Comparison of ENCODE assay signal across 8 cellular contexts in genomic region chr5:76714771-76715483, GRCh38. TPM values are rescaled to one million over a fixed set of nuclear protein-coding genes. Genes with fewer than 3 reads are reported as not detected.
A peak's percentile ranks its signal among the peaks of the same experiment; 100 is the strongest.
DNase-seq lines count a peak whose midpoint lies in the region; ATAC-seq and TF ChIP-seq lines count a peak whose summit lies in the region.

No MANE protein-coding gene starts in this region.

- POLR2A ChIA-PET in activated CD4-positive, alpha-beta T cell treated with anti-CD3 and anti-CD28 coated beads, Interleukin-2, amount 10 ng/mL, durations not matched to agents 7 days and 5 days (lab: Charles Lee): no interaction called here

- CTCF ChIA-PET in activated CD4-positive, alpha-beta T cell treated with anti-CD3 and anti-CD28 coated beads, Interleukin-2, amount 10 ng/mL, durations not matched to agents 7 days and 5 days (lab: Charles Lee): interaction anchor here (0.6 to 2.4 kb wide), 8 partner anchors 9 to 115 kb away, joined by 3 to 15 read pairs (median 4); no protein-coding TSS in a partner anchor

- TF ChIP-seq CTCF in epithelial cell of proximal tubule (conservative IDR thresholded peaks at IDR 0.05; ENCODE audit: low read depth, low read length): no peak
- TF ChIP-seq CTCF in nephron (IDR thresholded peaks at IDR 0.05; ENCODE audit: unreplicated experiment in 3 of 3): no peak

- peaks cover 35% of the 10 kb centered on the region for H3K27me3 Mint-ChIP-seq in activated CD4-positive, alpha-beta T cell treated with anti-CD3 and anti-CD28 coated beads, Interleukin-2, amount 10 ng/mL, durations not matched to agents 7 days and 5 days
- H3K27me3 Mint-ChIP-seq in T-helper 17 cell (peaks cover 14% of the 10 kb centered on the region), nephron (ENCODE audit: low read depth) (peaks cover 23% of the 10 kb centered on the region)

- peaks cover 5% of the 10 kb centered on the region for H3K36me3 Mint-ChIP-seq in activated CD4-positive, alpha-beta T cell treated with anti-CD3 and anti-CD28 coated beads, Interleukin-2, amount 10 ng/mL, durations not matched to agents 7 days and 5 days (ENCODE audit: low read depth)
- H3K36me3 Mint-ChIP-seq in T-helper 17 cell (ENCODE audit: low read depth) (no peaks in the 10 kb centered on the region), nephron (ENCODE audit: low read depth) (no peaks in the 10 kb centered on the region)

- H3K4me3 ChIP-seq in epithelial cell of proximal tubule (ENCODE audit: low read depth, low read length): peak overlapping the region; percentile 67

- intact Hi-C loops in head of caudate nucleus (cut with DNase I): no loop called here

- DNase-seq in activated CD4-positive, alpha-beta T cell treated with anti-CD3 and anti-CD28 coated beads, Interleukin-2, amount 10 ng/mL, durations not matched to agents 7 days and 5 days: no peak
- no peak for DNase-seq in activated CD4-positive, alpha-beta T cell treated with anti-CD3 and anti-CD28 coated beads for 4 hours
- no peak for DNase-seq in T-helper 17 cell
- DNase-seq in epithelial cell of proximal tubule (ENCODE audit: low read depth): no peak
- no peak for DNase-seq in NCI-H510A treated with DMSO at 0.1 percent for 48 hours (lab: John Stamatoyannopoulos, UW)
- no peak for DNase-seq in head of caudate nucleus
- no peak for DNase-seq in T-helper 9 cell

- H3K4me1 Mint-ChIP-seq in activated CD4-positive, alpha-beta T cell treated with anti-CD3 and anti-CD28 coated beads, Interleukin-2, amount 10 ng/mL, durations not matched to agents 7 days and 5 days: peaks cover 49% of the 10 kb centered on the region
- H3K4me1 Mint-ChIP-seq in T-helper 17 cell (peaks cover 19% of the 10 kb centered on the region), nephron (peaks cover 21% of the 10 kb centered on the region)

- H3K9me3 Mint-ChIP-seq in activated CD4-positive, alpha-beta T cell treated with anti-CD3 and anti-CD28 coated beads, Interleukin-2, amount 10 ng/mL, durations not matched to agents 7 days and 5 days: no peaks in the 10 kb centered on the region
- no peaks in the 10 kb centered on the region for H3K9me3 Mint-ChIP-seq in nephron

- no peaks in the 10 kb centered on the region for H3K9me3 ChIP-seq in T-helper 17 cell (ENCODE audit: control insufficient read depth, low read length, poor library complexity, severe bottlenecking)

- peak overlapping the region; percentile 79 for H3K4me3 Mint-ChIP-seq in activated CD4-positive, alpha-beta T cell treated with anti-CD3 and anti-CD28 coated beads, Interleukin-2, amount 10 ng/mL, durations not matched to agents 7 days and 5 days
- H3K4me3 Mint-ChIP-seq in T-helper 17 cell (peak overlapping the region; percentile 91), nephron (peak overlapping the region; percentile 90 to 94 (median 91))

- ATAC-seq in T-helper 17 cell: peak; percentile 18

- peak overlapping the region; percentile 84 for H3K27ac Mint-ChIP-seq in activated CD4-positive, alpha-beta T cell treated with anti-CD3 and anti-CD28 coated beads, Interleukin-2, amount 10 ng/mL, durations not matched to agents 7 days and 5 days
- H3K27ac Mint-ChIP-seq in T-helper 17 cell (peak overlapping the region; percentile 21), nephron (peak overlapping the region in 2 of 3 experiments; percentile 29 to 73)

RNA-seq across cellular contexts. Expression of gene F2R, which starts 1.0 kb away (rescaled TPM):
- 1 to 10 TPM; 5.9 to 7.3 TPM for total RNA-seq in activated CD4-positive, alpha-beta T cell treated with anti-CD3 and anti-CD28 coated beads, Interleukin-2, amount 10 ng/mL, durations not matched to agents 7 days and 5 days
- total RNA-seq in T-helper 17 cell (10 to 100 TPM in 1 of 2 donors, 1 to 10 TPM in 1; 3.6 to 20.4 TPM), epithelial cell of proximal tubule (41.4 and 46.7 TPM in 2 replicates)

Comparison
In these comparisons a context has a peak if more than half of its experiments do, and no peak if none do; other contexts are left out.
1. H3K27ac Mint-ChIP-seq: peak in every context shown above with its lines; median percentile 84 in activated CD4-positive, alpha-beta T cell treated with anti-CD3 and anti-CD28 coated beads, Interleukin-2, amount 10 ng/mL, durations not matched to agents 7 days and 5 days; 51 in nephron; 21 in T-helper 17 cell.